ENCODE assay signal across 23 cellular contexts in genomic region chr2:241083091-241083415, GRCh38. TPM values are rescaled to one million over a fixed set of nuclear protein-coding genes. Genes with fewer than 3 reads are reported as not detected.
DNase-seq lines count a peak whose midpoint lies in the region; ATAC-seq and TF ChIP-seq lines count a peak whose summit lies in the region.
"Had no signal": no experiment of that assay in that cellular context is flagged by ENCODE, and none has a peak within 500 bp of the region (broad histone marks: within the 10 kb centered on the region; RNA-seq: fewer than 3 reads in every experiment).

No MANE protein-coding gene starts in this region.

- no peak overlapping the region for H3K4me3 Mint-ChIP-seq in activated naive CD4-positive, alpha-beta T cell treated with anti-CD3 and anti-CD28 coated beads, Interleukin-2, amount 50 U/mL, for 24 hours
- H3K4me3 Mint-ChIP-seq in activated B cell treated with CpG ODN at 0.5 μM for 24 hours (no peak overlapping the region), memory B cell (no peak overlapping the region), type B pancreatic cell (no peak overlapping the region), nephron progenitor cell (no peak overlapping the region)

- no peak for ATAC-seq in activated B cell treated with CpG ODN at 0.5 μM for 24 hours (ENCODE audit: low read depth)
- ATAC-seq in memory B cell (ENCODE audit: low read depth), result no peak
- ATAC-seq in GM18858 (IDR thresholded peaks at IDR 0.05; ENCODE audit: unreplicated experiment), result no peak
- ATAC-seq: body of pancreas, gastrocnemius medialis, lower lobe of right lung had no signal

- H3K36me3 Mint-ChIP-seq in activated naive CD4-positive, alpha-beta T cell treated with anti-CD3 and anti-CD28 coated beads, Interleukin-2, amount 50 U/mL, for 24 hours, result peaks cover 21% of the 10 kb centered on the region
- H3K36me3 Mint-ChIP-seq in activated B cell treated with CpG ODN at 0.5 μM for 24 hours (ENCODE audit: low read depth) (peaks cover 37% of the 10 kb centered on the region), memory B cell (peaks cover 13% of the 10 kb centered on the region), type B pancreatic cell (peaks cover 20% of the 10 kb centered on the region), nephron progenitor cell (ENCODE audit: low read depth) (peaks cover 38% of the 10 kb centered on the region)

- CTCF ChIA-PET in activated B cell treated with CpG ODN at 0.5 μM for 24 hours (lab: Charles Lee), result no interaction called here

- H3K9me3 Mint-ChIP-seq in activated naive CD4-positive, alpha-beta T cell treated with anti-CD3 and anti-CD28 coated beads, Interleukin-2, amount 50 U/mL, for 24 hours, result peaks cover 8% of the 10 kb centered on the region
- peaks cover 8% of the 10 kb centered on the region for H3K9me3 Mint-ChIP-seq in activated B cell treated with CpG ODN at 0.5 μM for 24 hours
- peaks cover 1% of the 10 kb centered on the region for H3K9me3 Mint-ChIP-seq in memory B cell
- peaks cover 3% of the 10 kb centered on the region for H3K9me3 Mint-ChIP-seq in type B pancreatic cell
- peaks cover 14% of the 10 kb centered on the region for H3K9me3 Mint-ChIP-seq in nephron progenitor cell

- POLR2A ChIA-PET in activated B cell treated with CpG ODN at 0.5 μM for 24 hours (lab: Charles Lee), result interaction anchor here (1.7 kb wide), 1 partner anchor 67 kb away, joined by 4 read pairs; the partner anchor contains the start of genes PASK and PPP1R7

- peak overlapping the region; percentile 56 for H3K27ac Mint-ChIP-seq in activated naive CD4-positive, alpha-beta T cell treated with anti-CD3 and anti-CD28 coated beads, Interleukin-2, amount 50 U/mL, for 24 hours
- H3K27ac Mint-ChIP-seq in activated B cell treated with CpG ODN at 0.5 μM for 24 hours, result peak overlapping the region; percentile 36
- H3K27ac Mint-ChIP-seq in memory B cell, result peak overlapping the region; percentile 32
- peak overlapping the region; percentile 11 for H3K27ac Mint-ChIP-seq in type B pancreatic cell
- no peak overlapping the region for H3K27ac Mint-ChIP-seq in nephron progenitor cell

- no peak for DNase-seq in activated naive CD4-positive, alpha-beta T cell (lab: John Stamatoyannopoulos, UW)
- DNase-seq in activated B cell treated with CpG ODN at 0.5 μM for 24 hours (no peak), memory B cell (ENCODE audit: low spot score in 2 of 2) (no peak), type B pancreatic cell (ENCODE audit: extremely low spot score, unreplicated experiment) (no peak), nephron progenitor cell (no peak), GF-D8 (lab: John Stamatoyannopoulos, UW) (no peak)
- DNase-seq: ACHN; activated naive CD4-positive, alpha-beta T cell treated with anti-CD3 and anti-CD28 coated beads, Interleukin-2, amount 50 U/mL, for 16 hours; body of pancreas; effector CD8-positive, alpha-beta T cell; esophagus squamous epithelium; gastrocnemius medialis; IMR-90; lower lobe of right lung; NCI-H1105 treated with DMSO at 0.1 percent for 48 hours; NCI-H2081; SIG-M5; stimulated activated CD4-positive, alpha-beta T cell treated with anti-CD3 and anti-CD28 coated beads, Interleukin-12 subunit alpha, Interleukin-12 subunit beta, amount 100 ng/mL, for 4 hours; stimulated activated CD4-positive, alpha-beta T cell treated with anti-CD3 and anti-CD28 coated beads, Interleukin-4, amount 100 ng/mL, for 4 hours; stomach; trophoblast cell had no signal

- no peaks in the 10 kb centered on the region for H3K27me3 Mint-ChIP-seq in activated naive CD4-positive, alpha-beta T cell treated with anti-CD3 and anti-CD28 coated beads, Interleukin-2, amount 50 U/mL, for 24 hours
- H3K27me3 Mint-ChIP-seq in activated B cell treated with CpG ODN at 0.5 μM for 24 hours (no peaks in the 10 kb centered on the region), memory B cell (no peaks in the 10 kb centered on the region), type B pancreatic cell (no peaks in the 10 kb centered on the region), nephron progenitor cell (ENCODE audit: low read depth, poor library complexity) (peaks cover 3% of the 10 kb centered on the region)

- intact Hi-C loops in activated B cell treated with CpG ODN at 0.5 μM for 24 hours (cut with micrococcal nuclease), result no loop called here

- peaks cover 4% of the 10 kb centered on the region for H3K4me1 Mint-ChIP-seq in activated naive CD4-positive, alpha-beta T cell treated with anti-CD3 and anti-CD28 coated beads, Interleukin-2, amount 50 U/mL, for 24 hours
- peaks cover 17% of the 10 kb centered on the region for H3K4me1 Mint-ChIP-seq in activated B cell treated with CpG ODN at 0.5 μM for 24 hours
- H3K4me1 Mint-ChIP-seq in memory B cell, result peaks cover 14% of the 10 kb centered on the region
- H3K4me1 Mint-ChIP-seq in type B pancreatic cell (ENCODE audit: unreplicated experiment), result peaks cover 12% of the 10 kb centered on the region
- peaks cover 14% of the 10 kb centered on the region for H3K4me1 Mint-ChIP-seq in nephron progenitor cell

- no peak for TF ChIP-seq CTCF in activated B cell treated with CpG ODN at 0.5 μM for 24 hours (IDR thresholded peaks at IDR 0.05)
- TF ChIP-seq CTCF in type B pancreatic cell (conservative IDR thresholded peaks at IDR 0.05), result no peak
- TF ChIP-seq CTCF in nephron progenitor cell (IDR thresholded peaks at IDR 0.05), result no peak

RNA-seq across cellular contexts. Expression of gene MTERF4, which starts 19.0 kb away (rescaled TPM):
- 99.7 and 122 TPM in 2 replicates for total RNA-seq in activated B cell treated with CpG ODN at 0.5 μM for 24 hours
- total RNA-seq in type B pancreatic cell (ENCODE audit: low replicate concordance), result 38.9 and 46.3 TPM in 2 replicates
